14 cellular contexts compared by ENCODE assay signal in the genomic region with DNA sequence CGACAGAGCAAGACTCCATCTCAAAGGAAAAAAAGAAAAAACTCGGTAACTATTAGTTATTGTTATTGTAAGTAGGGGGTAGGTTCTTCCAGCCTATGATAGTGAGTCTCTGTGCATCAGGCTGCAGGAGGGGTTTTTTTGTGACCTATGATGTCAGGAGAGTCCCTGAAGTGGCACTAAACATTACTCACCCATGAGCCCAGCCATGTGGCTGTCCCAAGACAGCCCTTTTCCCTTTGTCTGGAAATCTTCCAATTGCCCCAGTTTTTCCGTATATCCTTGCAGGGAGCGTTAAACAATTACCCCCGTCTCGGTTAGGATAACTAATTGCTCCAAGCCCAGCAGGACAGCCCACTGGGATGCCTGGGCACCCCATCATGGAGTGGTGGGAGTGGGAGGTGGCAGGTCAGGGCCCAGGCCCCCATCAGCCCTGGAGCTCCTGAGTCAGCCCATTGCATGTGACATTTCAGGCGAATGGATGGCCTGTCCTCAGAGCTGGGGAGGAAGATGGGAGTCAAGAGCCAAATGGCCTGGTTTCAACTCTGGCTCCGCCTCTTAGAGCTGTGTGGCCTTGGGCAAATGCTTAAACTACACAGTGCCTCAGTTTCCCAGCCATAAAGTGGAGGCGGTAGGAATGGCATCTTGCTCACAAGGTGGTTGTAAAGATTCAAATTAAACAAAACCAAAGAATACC. TPM values are rescaled to one million over a fixed set of nuclear protein-coding genes. Genes with fewer than 3 reads are reported as not detected.
DNase-seq lines count a peak whose midpoint lies in the region; ATAC-seq and TF ChIP-seq lines count a peak whose summit lies in the region.
"Had no signal": no experiment of that assay in that cellular context is flagged by ENCODE, and none has a peak within 500 bp of the region (broad histone marks: within the 10 kb centered on the region; RNA-seq: fewer than 3 reads in every experiment).

No MANE protein-coding gene starts in this region.

- ATAC-seq in HG02798 (IDR thresholded peaks at IDR 0.05; ENCODE audit: poor library complexity, unreplicated experiment) = no peak

- H3K4me2 ChIP-seq in BLaER1 = no peak overlapping the region
- no peak overlapping the region for H3K4me2 ChIP-seq in neuronal stem cell (ENCODE audit: insufficient read depth, low read length, poor library complexity, severe bottlenecking)

- H3K4me3 ChIP-seq in BLaER1 = no peak overlapping the region
- H3K4me3 ChIP-seq in HEK293 (ENCODE audit: low read depth, low read length) = no peak overlapping the region
- H3K4me3 ChIP-seq in adrenal gland = no peak overlapping the region
- H3K4me3 ChIP-seq in neuronal stem cell (ENCODE audit: low read length in 2 of 2) = peak overlapping the region in 1 of 2 donors; percentile 59
- H3K4me3 ChIP-seq: GM23248, HAP-1 had no signal

- H3K9me3 ChIP-seq in BLaER1 (peaks cover 25% of the 10 kb centered on the region), HEK293 (ENCODE audit: control insufficient read depth, insufficient read depth, low read depth, low read length) (no peaks in the 10 kb centered on the region), adrenal gland (replicated peaks in 1 of 3) (no peaks in the 10 kb centered on the region), neuronal stem cell (replicated peaks in 1 of 2; ENCODE audit: control insufficient read depth in 2 of 2, insufficient read depth in 1 of 2, low read depth in 1 of 2, low read length in 2 of 2) (peaks cover 6 to 11% of the 10 kb centered on the region in 2 donors)
- H3K9me3 ChIP-seq: BE2C had no signal

- WGBS in adrenal gland, 4 donors = 37 to 54% (median 47%) methylated on average over 8 to 9 of the region's 9 CpGs
- no CpG with 5 or more reads among the region's 9 CpGs for WGBS in neuronal stem cell (ENCODE audit: extremely low coverage in 2 of 2, insufficient read length in 2 of 2, insufficient replicate concordance in 1 of 2), 2 donors

- H3K4ac ChIP-seq in neuronal stem cell (ENCODE audit: low read length) = no peak overlapping the region

- no peak overlapping the region for H2AFZ ChIP-seq in neuronal stem cell (ENCODE audit: low read length)
- H2AFZ ChIP-seq: GM23248 had no signal

- H3K18ac ChIP-seq in neuronal stem cell (ENCODE audit: low read length) = peak overlapping the region; percentile 71

- no peak overlapping the region for H2AK5ac ChIP-seq in neuronal stem cell (ENCODE audit: low read depth, low read length)

- H2BK15ac ChIP-seq in neuronal stem cell (ENCODE audit: low read length) = no peak overlapping the region

- H3K4me1 ChIP-seq in BLaER1 (peaks cover 33% of the 10 kb centered on the region), HEK293 (ENCODE audit: control insufficient read depth, insufficient read depth, low read length) (no peaks in the 10 kb centered on the region), adrenal gland (replicated peaks in 1 of 2) (peaks cover 11 to 14% of the 10 kb centered on the region in 2 donors), neuronal stem cell (ENCODE audit: control insufficient read depth in 2 of 2, insufficient read depth in 1 of 2, low read depth in 1 of 2, low read length in 2 of 2) (no peaks in the 10 kb centered on the region)
- H3K4me1 ChIP-seq: BE2C, Caco-2, HAP-1 had no signal

- H3K14ac ChIP-seq in neuronal stem cell (ENCODE audit: low read length) = no peak overlapping the region

- POLR2A ChIA-PET in HEK293 (lab: Yijun Ruan, JAX) = no interaction called here

- 0 out of 2 replicates have a peak, but pooled peaks cover 3% of the 10 kb centered on the region for H3K27me3 ChIP-seq in BLaER1
- no peaks in the 10 kb centered on the region for H3K27me3 ChIP-seq in adrenal gland
- H3K27me3 ChIP-seq in neuronal stem cell (ENCODE audit: control insufficient read depth in 3 of 3, insufficient read depth in 3 of 3, low read depth in 1 of 3, low read length in 3 of 3) = peaks cover 0 to 2% (median 0%) of the 10 kb centered on the region in 3 experiments
- H3K27me3 ChIP-seq: BE2C had no signal

- no peak overlapping the region for H3K23ac ChIP-seq in neuronal stem cell (ENCODE audit: low read depth, low read length, poor library complexity)

- intact Hi-C loops in adrenal gland (cut with DNase I) = no loop called here

- no peak overlapping the region for H4K91ac ChIP-seq in neuronal stem cell (ENCODE audit: low read depth, low read length, poor library complexity)

- H2BK12ac ChIP-seq in neuronal stem cell (ENCODE audit: low read length) = no peak overlapping the region

- no peak for TF ChIP-seq POLR2A in adrenal gland (IDR thresholded peaks at IDR 0.05)

- H3K27ac ChIP-seq in BLaER1 (0 out of 2 replicates have a peak overlapping the region, but pooled peaks have one; percentile 11), HEK293 (ENCODE audit: extremely low read depth, low read depth, low read length) (no peak overlapping the region), adrenal gland (peak overlapping the region in 4 of 5 donors; percentile 62 to 83 (median 80)), neuronal stem cell (replicated peaks; ENCODE audit: low read length) (no peak overlapping the region)
- H3K27ac ChIP-seq: C4-2B, GM23248 had no signal

- H3K36me3 ChIP-seq in BLaER1 (no peaks in the 10 kb centered on the region), HEK293 (ENCODE audit: control insufficient read depth in 2 of 2, insufficient read depth in 1 of 2, low read length in 2 of 2) (peaks cover 0 to 8% of the 10 kb centered on the region in 2 experiments; a peak in 1 of 3 replicates), adrenal gland (replicated peaks in 1 of 2) (no peaks in the 10 kb centered on the region), neuronal stem cell (replicated peaks in 1 of 2; ENCODE audit: control insufficient read depth in 2 of 2, insufficient read depth in 2 of 2, low read length in 2 of 2) (peaks cover 0 to 3% of the 10 kb centered on the region in 2 donors)
- H3K36me3 ChIP-seq: BE2C, HAP-1 had no signal

- DNase-seq in adrenal gland (peak; percentile 73 to 88 (median 87)), neuronal stem cell (ENCODE audit: low spot score) (no peak), SIG-M5 (lab: John Stamatoyannopoulos, UW) (no peak), inferior parietal cortex (ENCODE audit: extremely low spot score) (no peak)
- DNase-seq: ACHN; BE2C; Caco-2; CD4-positive, alpha-beta T cell; GM23248 had no signal

- TF ChIP-seq CTCF in HEK293 (tag by site-specific recombination; IDR thresholded peaks at IDR 0.05) = no peak
- TF ChIP-seq CTCF in adrenal gland (IDR thresholded peaks at IDR 0.05) = no peak

- H3K9ac ChIP-seq in BLaER1 (no peak overlapping the region), neuronal stem cell (ENCODE audit: low read depth, low read length, poor library complexity) (no peak overlapping the region)
- H3K9ac ChIP-seq: GM23248 had no signal

- H2BK5ac ChIP-seq in neuronal stem cell (ENCODE audit: low read length) = no peak overlapping the region

- no peaks in the 10 kb centered on the region for H4K20me1 ChIP-seq in BLaER1

- CTCF ChIA-PET in HEK293 (lab: Yijun Ruan, JAX) = no interaction called here

- H3K79me1 ChIP-seq in neuronal stem cell (ENCODE audit: low read depth, low read length) = no peaks in the 10 kb centered on the region

- no peak overlapping the region for H2BK120ac ChIP-seq in neuronal stem cell (ENCODE audit: low read depth, low read length)

- no peak overlapping the region for H4K8ac ChIP-seq in neuronal stem cell (ENCODE audit: low read depth, low read length)

TF ChIP-seq in HEK293, 187 proteins besides CTCF, POLR2A, EP300 and RAD21:
- no peak for TF ChIP-seq HOXD13 (CRISPR knock-in tag; IDR thresholded peaks at IDR 0.05; ENCODE audit: borderline replicate concordance)
- TF ChIP-seq ZNF354C (tag by site-specific recombination; IDR thresholded peaks at IDR 0.05; ENCODE audit: borderline replicate concordance, low read depth) = no peak
- peak; percentile 41 for TF ChIP-seq ZNF335 (tag by site-specific recombination; conservative IDR thresholded peaks at IDR 0.05)
- TF ChIP-seq ZNF560 (tag by site-specific recombination; IDR thresholded peaks at IDR 0.05; ENCODE audit: borderline replicate concordance) = no peak
- TF ChIP-seq ZNF629 (tag by site-specific recombination; IDR thresholded peaks at IDR 0.05) = 0 out of 2 replicates have a peak, but pooled peaks have one; percentile 21
- TF ChIP-seq, protein P1, sequence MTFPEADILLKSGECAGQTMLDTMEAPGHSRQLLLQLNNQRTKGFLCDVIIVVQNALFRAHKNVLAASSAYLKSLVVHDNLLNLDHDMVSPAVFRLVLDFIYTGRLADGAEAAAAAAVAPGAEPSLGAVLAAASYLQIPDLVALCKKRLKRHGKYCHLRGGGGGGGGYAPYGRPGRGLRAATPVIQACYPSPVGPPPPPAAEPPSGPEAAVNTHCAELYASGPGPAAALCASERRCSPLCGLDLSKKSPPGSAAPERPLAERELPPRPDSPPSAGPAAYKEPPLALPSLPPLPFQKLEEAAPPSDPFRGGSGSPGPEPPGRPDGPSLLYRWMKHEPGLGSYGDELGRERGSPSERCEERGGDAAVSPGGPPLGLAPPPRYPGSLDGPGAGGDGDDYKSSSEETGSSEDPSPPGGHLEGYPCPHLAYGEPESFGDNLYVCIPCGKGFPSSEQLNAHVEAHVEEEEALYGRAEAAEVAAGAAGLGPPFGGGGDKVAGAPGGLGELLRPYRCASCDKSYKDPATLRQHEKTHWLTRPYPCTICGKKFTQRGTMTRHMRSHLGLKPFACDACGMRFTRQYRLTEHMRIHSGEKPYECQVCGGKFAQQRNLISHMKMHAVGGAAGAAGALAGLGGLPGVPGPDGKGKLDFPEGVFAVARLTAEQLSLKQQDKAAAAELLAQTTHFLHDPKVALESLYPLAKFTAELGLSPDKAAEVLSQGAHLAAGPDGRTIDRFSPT (tag by site-specific recombination; IDR thresholded peaks at IDR 0.05) = no peak
- TF ChIP-seq ZIC2 (tag by site-specific recombination; IDR thresholded peaks at IDR 0.05) = peak; percentile 72
- TF ChIP-seq SCRT1 (tag by site-specific recombination; IDR thresholded peaks at IDR 0.05; ENCODE audit: borderline replicate concordance) = no peak
- TF ChIP-seq ZNF777 (tag by site-specific recombination; IDR thresholded peaks at IDR 0.05; ENCODE audit: borderline replicate concordance) = no peak
- TF ChIP-seq GLIS2 (tag by site-specific recombination; IDR thresholded peaks at IDR 0.05) = no peak

RNA-seq across cellular contexts. Expression of a gene that starts 16.4 kb away (rescaled TPM):
- 10 to 100 TPM; 18.0 to 37.4 (median 21.5) TPM for total RNA-seq in adrenal gland
- 10 to 100 TPM in 2 of 3 donors, 1 to 10 TPM in 1; 3.6 to 25.4 (median 11.0) TPM for polyA plus RNA-seq in adrenal gland
- 10.7 TPM for polyA plus RNA-seq in neuronal stem cell (2013, experiment 1 of 2)
- 11.2 TPM for polyA plus RNA-seq in neuronal stem cell (2013, experiment 2 of 2)

RNA-seq across cellular contexts. Expression of a gene that starts 53.3 kb away (rescaled TPM):
- total RNA-seq in adrenal gland = 10 to 100 TPM; 26.1 to 70.3 (median 44.6) TPM
- polyA plus RNA-seq in adrenal gland = 10 to 100 TPM in 1 of 3 donors, 1 to 10 TPM in 2; 5.8 to 14.5 (median 9.3) TPM
- polyA plus RNA-seq in neuronal stem cell (2013, experiment 1 of 2) = 6.5 TPM
- 6.3 TPM for polyA plus RNA-seq in neuronal stem cell (2013, experiment 2 of 2)

Comparison
In these comparisons a context has a peak if more than half of its experiments do, and no peak if none do; other contexts are left out.
1. H3K27ac ChIP-seq: peak in BLaER1 (single experiment) and adrenal gland (4 of 5); none in HEK293 (single experiment) and neuronal stem cell (single experiment).
2. DNase-seq: peak in adrenal gland (7 of 7); none in neuronal stem cell (single experiment), SIG-M5 (single experiment) and inferior parietal cortex (single experiment).